In genomic region chr12:105332925-105333324, GRCh38 we compare ENCODE assay signal across 11 cellular contexts. TPM values are rescaled to one million over a fixed set of nuclear protein-coding genes. Genes with fewer than 3 reads are reported as not detected.
DNase-seq lines count a peak whose midpoint lies in the region; ATAC-seq and TF ChIP-seq lines count a peak whose summit lies in the region.
"Had no signal": no experiment of that assay in that cellular context is flagged by ENCODE, and none has a peak within 500 bp of the region (broad histone marks: within the 10 kb centered on the region; RNA-seq: fewer than 3 reads in every experiment).

No MANE protein-coding gene starts in this region.

- ATAC-seq in natural killer cell (no peak), left lobe of liver (no peak)

- no peak overlapping the region for H3K27ac ChIP-seq in BLaER1
- H3K27ac ChIP-seq: right atrium auricular region had no signal

- peak overlapping the region; percentile 89 for H3K4me3 Mint-ChIP-seq in activated T-helper 2 cell treated with anti-CD3 and anti-CD28 coated beads, Interferon-gamma antibody, Interleukin-2, Interleukin-4, amounts not matched to agents 10 μg/mL and 5 μg/mL and 100 μg/mL, durations not matched to agents 14 hours and 24 hours and 36 hours (ENCODE audit: low read depth)
- peak overlapping the region; percentile 92 for H3K4me3 Mint-ChIP-seq in natural killer cell

- H3K9ac ChIP-seq in BLaER1 = no peak overlapping the region

- H3K9me3 Mint-ChIP-seq in activated T-helper 2 cell treated with anti-CD3 and anti-CD28 coated beads, Interferon-gamma antibody, Interleukin-2, Interleukin-4, amounts not matched to agents 10 μg/mL and 5 μg/mL and 100 μg/mL, durations not matched to agents 14 hours and 24 hours and 36 hours = peaks cover 3% of the 10 kb centered on the region
- no peaks in the 10 kb centered on the region for H3K9me3 Mint-ChIP-seq in natural killer cell

- intact Hi-C loops in activated T-helper 2 cell treated with anti-CD3 and anti-CD28 coated beads, Interferon-gamma antibody, Interleukin-2, Interleukin-4, amounts not matched to agents 10 μg/mL and 5 μg/mL and 100 μg/mL, durations not matched to agents 14 hours and 24 hours and 36 hours (cut with micrococcal nuclease) = loop anchor here (5.0 to 10.0 kb wide), 2 partner anchors 226 to 648 kb away; partner anchors contain the start of gene WASHC4
- intact Hi-C loops in natural killer cell (cut with micrococcal nuclease) = loop anchor here (5.0 kb wide), 1 partner anchor 96 kb away; the partner anchor contains the start of gene APPL2

- peaks cover 74% of the 10 kb centered on the region for H3K4me1 ChIP-seq in BLaER1

- peak overlapping the region; percentile 87 for H3K27ac Mint-ChIP-seq in activated T-helper 2 cell treated with anti-CD3 and anti-CD28 coated beads, Interferon-gamma antibody, Interleukin-2, Interleukin-4, amounts not matched to agents 10 μg/mL and 5 μg/mL and 100 μg/mL, durations not matched to agents 14 hours and 24 hours and 36 hours
- peak overlapping the region; percentile 89 to 96 for H3K27ac Mint-ChIP-seq in natural killer cell

- no peaks in the 10 kb centered on the region for H4K20me1 ChIP-seq in BLaER1

- H3K4me3 ChIP-seq in BLaER1 = no peak overlapping the region
- H3K4me3 ChIP-seq: right atrium auricular region had no signal

- H3K4me1 Mint-ChIP-seq in activated T-helper 2 cell treated with anti-CD3 and anti-CD28 coated beads, Interferon-gamma antibody, Interleukin-2, Interleukin-4, amounts not matched to agents 10 μg/mL and 5 μg/mL and 100 μg/mL, durations not matched to agents 14 hours and 24 hours and 36 hours (ENCODE audit: low read depth) = peaks cover 70% of the 10 kb centered on the region
- H3K4me1 Mint-ChIP-seq in natural killer cell = peaks cover 83 to 87% of the 10 kb centered on the region in 2 donors

- no peaks in the 10 kb centered on the region for H3K27me3 ChIP-seq in BLaER1
- H3K27me3 ChIP-seq: right atrium auricular region had no signal

- H3K36me3 ChIP-seq in BLaER1 = peaks cover 11% of the 10 kb centered on the region; the same call in 1 of the 2 replicates
- H3K36me3 ChIP-seq: right atrium auricular region had no signal

- peaks cover 55% of the 10 kb centered on the region for H3K36me3 Mint-ChIP-seq in activated T-helper 2 cell treated with anti-CD3 and anti-CD28 coated beads, Interferon-gamma antibody, Interleukin-2, Interleukin-4, amounts not matched to agents 10 μg/mL and 5 μg/mL and 100 μg/mL, durations not matched to agents 14 hours and 24 hours and 36 hours (ENCODE audit: low read depth)
- no peaks in the 10 kb centered on the region for H3K36me3 Mint-ChIP-seq in natural killer cell

- no peak for TF ChIP-seq CTCF in natural killer cell (IDR thresholded peaks at IDR 0.05)

- H3K9me3 ChIP-seq in BLaER1 = peaks cover 9% of the 10 kb centered on the region
- H3K9me3 ChIP-seq: right atrium auricular region had no signal

- peak overlapping the region; percentile 87 for H3K4me2 ChIP-seq in BLaER1

- no peaks in the 10 kb centered on the region for H3K27me3 Mint-ChIP-seq in activated T-helper 2 cell treated with anti-CD3 and anti-CD28 coated beads, Interferon-gamma antibody, Interleukin-2, Interleukin-4, amounts not matched to agents 10 μg/mL and 5 μg/mL and 100 μg/mL, durations not matched to agents 14 hours and 24 hours and 36 hours (ENCODE audit: low read depth)
- no peaks in the 10 kb centered on the region for H3K27me3 Mint-ChIP-seq in natural killer cell (ENCODE audit: low read depth in 2 of 2)

- DNase-seq in EH (ENCODE audit: low read depth) = peak; percentile 33
- DNase-seq in activated T-helper 2 cell treated with anti-CD3 and anti-CD28 coated beads, Interferon-gamma antibody, Interleukin-2, Interleukin-4, amounts not matched to agents 10 μg/mL and 5 μg/mL and 100 μg/mL, durations not matched to agents 14 hours and 24 hours and 36 hours (ENCODE audit: low spot score) = no peak
- no peak for DNase-seq in natural killer cell
- DNase-seq in NK-92 (lab: John Stamatoyannopoulos, UW; ENCODE audit: unreplicated experiment) = no peak
- no peak for DNase-seq in left lobe of liver (ENCODE audit: low spot score)
- DNase-seq in NCI-H1092 (lab: John Stamatoyannopoulos, UW) = no peak
- DNase-seq: activated CD4-positive, alpha-beta T cell treated with anti-CD3 and anti-CD28 coated beads, Interleukin-2, amount 50 U/mL, for 1 hour; activated naive CD4-positive, alpha-beta T cell; NCI-H146 had no signal

RNA-seq across cellular contexts. Expression of gene C12orf75, which starts 2.4 kb away (rescaled TPM):
- total RNA-seq in activated T-helper 2 cell treated with anti-CD3 and anti-CD28 coated beads, Interferon-gamma antibody, Interleukin-2, Interleukin-4, amounts not matched to agents 10 μg/mL and 5 μg/mL and 100 μg/mL, durations not matched to agents 14 hours and 24 hours and 36 hours = 246 and 252 TPM in 2 replicates
- total RNA-seq in natural killer cell = 100 to 1,000 TPM; 121 to 131 (median 128) TPM
- total RNA-seq in left lobe of liver = 1.4 TPM

Comparison
In these comparisons a context has a peak if more than half of its experiments do, and no peak if none do; other contexts are left out.
1. RNA of gene C12orf75, which starts 2.4 kb away (total RNA-seq): 246 to 252 TPM in activated T-helper 2 cell treated with anti-CD3 and anti-CD28 coated beads, Interferon-gamma antibody, Interleukin-2, Interleukin-4, amounts not matched to agents 10 μg/mL and 5 μg/mL and 100 μg/mL, durations not matched to agents 14 hours and 24 hours and 36 hours and 121 to 131 TPM in natural killer cell; 1.4 TPM in left lobe of liver (single experiment); every median in the first group is over 10 times any median in the second.